In genomic region chr22:44968736-44969135, GRCh38 we compare ENCODE assay signal across 18 cellular contexts. TPM values are rescaled to one million over a fixed set of nuclear protein-coding genes. Genes with fewer than 3 reads are reported as not detected.
DNase-seq lines count a peak whose midpoint lies in the region; ATAC-seq and TF ChIP-seq lines count a peak whose summit lies in the region.
"Had no signal": no experiment of that assay in that cellular context is flagged by ENCODE, and none has a peak within 500 bp of the region (broad histone marks: within the 10 kb centered on the region; RNA-seq: fewer than 3 reads in every experiment).

No MANE protein-coding gene starts in this region.

- no peaks in the 10 kb centered on the region for H3K9me2 ChIP-seq in GM23338 (ENCODE audit: insufficient read depth)

- H3K4me1 ChIP-seq in GM23338 (ENCODE audit: insufficient read depth) (peaks cover 39% of the 10 kb centered on the region), RWPE2 (ENCODE audit: insufficient read depth, poor library complexity, severe bottlenecking) (no peaks in the 10 kb centered on the region), tibial nerve (no peaks in the 10 kb centered on the region)
- H3K4me1 ChIP-seq: adrenal gland, psoas muscle, spleen, uterus had no signal

- H3K4me3 Mint-ChIP-seq in GM23338, result no peak overlapping the region
- no peak overlapping the region for H3K4me3 Mint-ChIP-seq in activated CD4-positive, alpha-beta memory T cell treated with anti-CD3 and anti-CD28 coated beads for 36 hours
- H3K4me3 Mint-ChIP-seq: stimulated activated naive CD8-positive, alpha-beta T cell treated with anti-CD3 and anti-CD28 coated beads, Interleukin-15, Interleukin-2, amounts not matched to agents 100 ng/mL and 50 ng/mL, for 24 hours had no signal

- H3K4me1 Mint-ChIP-seq in GM23338, result peaks cover 76% of the 10 kb centered on the region
- no peaks in the 10 kb centered on the region for H3K4me1 Mint-ChIP-seq in activated CD4-positive, alpha-beta memory T cell treated with anti-CD3 and anti-CD28 coated beads for 36 hours (ENCODE audit: low read depth)

- peaks cover 51% of the 10 kb centered on the region for H3K36me3 Mint-ChIP-seq in GM23338 (ENCODE audit: low read depth)
- H3K36me3 Mint-ChIP-seq in activated CD4-positive, alpha-beta memory T cell treated with anti-CD3 and anti-CD28 coated beads for 36 hours, result no peaks in the 10 kb centered on the region

- ATAC-seq in GM23338 (peak; percentile 21), RWPE2 (ENCODE audit: low read depth) (no peak), GM19324 (IDR thresholded peaks at IDR 0.05; ENCODE audit: low FRiP score, unreplicated experiment) (no peak)
- ATAC-seq: left ventricle myocardium superior, psoas muscle had no signal

- H2AFZ ChIP-seq in GM23338, result no peak overlapping the region

- peaks cover 21% of the 10 kb centered on the region for H3K27me3 Mint-ChIP-seq in GM23338 (ENCODE audit: insufficient read depth, low read depth, poor library complexity)
- peaks cover 17% of the 10 kb centered on the region for H3K27me3 Mint-ChIP-seq in activated CD4-positive, alpha-beta memory T cell treated with anti-CD3 and anti-CD28 coated beads for 36 hours

- peaks cover 27% of the 10 kb centered on the region for H3K79me2 ChIP-seq in GM23338 (replicated peaks; ENCODE audit: insufficient read depth)

- peaks cover 50% of the 10 kb centered on the region for H4K20me1 ChIP-seq in GM23338 (replicated peaks; ENCODE audit: insufficient read depth)

- no peak for TF ChIP-seq POLR2A in tibial nerve (IDR thresholded peaks at IDR 0.05)

- TF ChIP-seq EP300 in tibial nerve (IDR thresholded peaks at IDR 0.05), result no peak

- intact Hi-C loops in activated CD4-positive, alpha-beta memory T cell treated with anti-CD3 and anti-CD28 coated beads for 36 hours (cut with micrococcal nuclease), result no loop called here

- H3K27ac Mint-ChIP-seq in GM23338, result 0 out of 2 replicates have a peak overlapping the region, but pooled peaks have one; percentile 65
- H3K27ac Mint-ChIP-seq in activated CD4-positive, alpha-beta memory T cell treated with anti-CD3 and anti-CD28 coated beads for 36 hours, result no peak overlapping the region
- H3K27ac Mint-ChIP-seq: activated T-helper 2 cell treated with anti-CD3 and anti-CD28 coated beads, Interferon-gamma antibody, Interleukin-2, Interleukin-4, amounts not matched to agents 10 μg/mL and 5 μg/mL and 100 μg/mL, durations not matched to agents 14 hours and 24 hours and 36 hours; stimulated activated naive CD8-positive, alpha-beta T cell treated with anti-CD3 and anti-CD28 coated beads, Interleukin-15, Interleukin-2, amounts not matched to agents 100 ng/mL and 50 ng/mL, for 24 hours had no signal

- TF ChIP-seq CTCF in C4-2B (conservative IDR thresholded peaks at IDR 0.05), result peak; percentile 65
- TF ChIP-seq CTCF in GM23338 (conservative IDR thresholded peaks at IDR 0.05; ENCODE audit: low read depth in 2 of 2), result peak; percentile 39 to 47
- TF ChIP-seq CTCF in RWPE2 (IDR thresholded peaks at IDR 0.05; ENCODE audit: poor library complexity, severe bottlenecking), result peak; percentile 7
- no peak for TF ChIP-seq CTCF in tibial nerve (IDR thresholded peaks at IDR 0.05)

- no peaks in the 10 kb centered on the region for H3K27me3 ChIP-seq in GM23338 (ENCODE audit: insufficient read depth)
- H3K27me3 ChIP-seq in RWPE2 (ENCODE audit: insufficient read depth, poor library complexity, severe bottlenecking), result peaks cover 3% of the 10 kb centered on the region
- H3K27me3 ChIP-seq in tibial nerve, result no peaks in the 10 kb centered on the region
- H3K27me3 ChIP-seq: adrenal gland, uterus had no signal

- H3F3A ChIP-seq in GM23338 (replicated peaks; ENCODE audit: low read depth), result peaks cover 20% of the 10 kb centered on the region

- POLR2A ChIA-PET in activated CD4-positive, alpha-beta memory T cell treated with anti-CD3 and anti-CD28 coated beads for 36 hours (lab: Charles Lee), result no interaction called here

- 50 to 72% methylated on average over 7 of the region's 7 CpGs for WGBS in tibial nerve, 2 donors

- no peak overlapping the region for H3K4me3 ChIP-seq in GM23338
- no peak overlapping the region for H3K4me3 ChIP-seq in RWPE2 (ENCODE audit: severe bottlenecking)
- no peak overlapping the region for H3K4me3 ChIP-seq in tibial nerve
- H3K4me3 ChIP-seq: adrenal gland, psoas muscle, spleen, uterus had no signal

- DNase-seq in GM23338 (ENCODE audit: low spot score) (peak; percentile 64), RWPE2 (ENCODE audit: low spot score) (no peak), globus pallidus (ENCODE audit: low spot score) (peak; percentile 16), tibial nerve (ENCODE audit: low spot score in 2 of 2) (no peak), NCI-H1417 (lab: John Stamatoyannopoulos, UW) (no peak)
- DNase-seq in activated CD4-positive, alpha-beta memory T cell treated with anti-CD3 and anti-CD28 coated beads for 36 hours, result no peak
- DNase-seq: adrenal gland, DMS 273 treated with DMSO at 0.1 percent for 48 hours, left ventricle myocardium superior, NCI-H1105, NCI-H226, psoas muscle, spleen, uterus had no signal

- CTCF ChIA-PET in activated CD4-positive, alpha-beta memory T cell treated with anti-CD3 and anti-CD28 coated beads for 36 hours (lab: Charles Lee), result interaction anchor here (0.6 kb wide), 1 partner anchor 159 kb away, joined by 3 read pairs; no protein-coding TSS in a partner anchor

- H3K36me3 ChIP-seq in GM23338 (ENCODE audit: insufficient read depth) (peaks cover 5% of the 10 kb centered on the region; the same call in 1 of the 2 replicates), RWPE2 (ENCODE audit: low read depth) (no peaks in the 10 kb centered on the region), tibial nerve (no peaks in the 10 kb centered on the region)
- H3K36me3 ChIP-seq: adrenal gland, spleen, uterus had no signal

- no peaks in the 10 kb centered on the region for H3K9me3 ChIP-seq in RWPE2 (ENCODE audit: severe bottlenecking)
- no peaks in the 10 kb centered on the region for H3K9me3 ChIP-seq in tibial nerve
- H3K9me3 ChIP-seq: adrenal gland, psoas muscle, spleen, uterus had no signal

- H3K27ac ChIP-seq in C4-2B (no peak overlapping the region), GM23338 (ENCODE audit: low read depth) (0 out of 2 replicates have a peak overlapping the region, but pooled peaks have one; percentile 53), RWPE2 (ENCODE audit: poor library complexity, severe bottlenecking) (no peak overlapping the region), tibial nerve (no peak overlapping the region)
- H3K27ac ChIP-seq: adrenal gland, psoas muscle, spleen, uterus had no signal

- peaks cover 2% of the 10 kb centered on the region; the same call in 1 of the 3 replicates for H3K9me3 Mint-ChIP-seq in GM23338
- H3K9me3 Mint-ChIP-seq in activated CD4-positive, alpha-beta memory T cell treated with anti-CD3 and anti-CD28 coated beads for 36 hours, result no peaks in the 10 kb centered on the region
- H3K9me3 Mint-ChIP-seq: activated T-helper 2 cell treated with anti-CD3 and anti-CD28 coated beads, Interferon-gamma antibody, Interleukin-2, Interleukin-4, amounts not matched to agents 10 μg/mL and 5 μg/mL and 100 μg/mL, durations not matched to agents 14 hours and 24 hours and 36 hours; stimulated activated naive CD8-positive, alpha-beta T cell treated with anti-CD3 and anti-CD28 coated beads, Interleukin-15, Interleukin-2, amounts not matched to agents 100 ng/mL and 50 ng/mL, for 24 hours had no signal

- H3K4me2 ChIP-seq in GM23338, result no peak overlapping the region

TF ChIP-seq in GM23338, 12 proteins besides CTCF, POLR2A, EP300 and RAD21 (continues in another document):
- TF ChIP-seq EZH2phosphoT487 (IDR thresholded peaks at IDR 0.05; ENCODE audit: unreplicated experiment) (no peak), ZNF331 (CRISPR knock-in tag; IDR thresholded peaks at IDR 0.05; ENCODE audit: low read depth) (no peak), ETS1 (IDR thresholded peaks at IDR 0.05) (no peak), POLR2AphosphoS5 (IDR thresholded peaks at IDR 0.05; ENCODE audit: low read depth) (peak; percentile 27; the same call in 1 of the 2 replicates), CREB1 (CRISPR knock-in tag; IDR thresholded peaks at IDR 0.05; ENCODE audit: low read depth) (no peak)

RNA-seq across cellular contexts. Expression of gene PHF21B, which starts 41.1 kb away (rescaled TPM):
- 127 and 149 TPM in 2 replicates for total RNA-seq in GM23338 (2014; rRNA removed; shearing (Covaris generic))
- polyA plus RNA-seq in GM23338 (2016; fragmentation: Nextera tagmentation; extraction: Ambion mirVana), result 16.5 and 20.6 TPM in 2 replicates
- 1 to 10 TPM in 1 of 4 donors, under 1 TPM in 2, not detected in 1; 0.39 to 4.2 (median 0.90) TPM for total RNA-seq in tibial nerve
- total RNA-seq in activated CD4-positive, alpha-beta memory T cell treated with anti-CD3 and anti-CD28 coated beads for 36 hours, result not detected

Comparison
In these comparisons a context has a peak if more than half of its experiments do, and no peak if none do; other contexts are left out.
1. CTCF ChIP-seq: peak in C4-2B (single experiment), GM23338 (2 of 2) and RWPE2 (single experiment); none in tibial nerve (0 of 5).
2. DNase-seq: peak in GM23338 (single experiment) and globus pallidus (single experiment); none in RWPE2 (single experiment), tibial nerve (0 of 2), NCI-H1417 (0 of 3) and activated CD4-positive, alpha-beta memory T cell treated with anti-CD3 and anti-CD28 coated beads for 36 hours (single experiment).
3. RNA of gene PHF21B, which starts 41.1 kb away (total RNA-seq): 127 to 149 TPM in GM23338; 0.39 to 4.2 TPM in tibial nerve and not detected in activated CD4-positive, alpha-beta memory T cell treated with anti-CD3 and anti-CD28 coated beads for 36 hours; every median in the first group is over 10 times any median in the second.